In genomic region chr18:38241216-38241615, GRCh38 we compare ENCODE assay signal across 14 cellular contexts.
"Had no signal": no experiment of that assay in that cellular context is flagged by ENCODE, and none has a peak within 500 bp of the region (broad histone marks: within the 10 kb centered on the region; RNA-seq: fewer than 3 reads in every experiment).

No MANE protein-coding gene starts in this region.

- DNase-seq: activated CD4-positive, alpha-beta T cell treated with anti-CD3 and anti-CD28 coated beads, Interleukin-2, amount 50 U/mL, for 4 hours; activated gamma-delta T cell; activated T-cell treated with anti-CD3 and anti-CD28 coated beads, Interleukin-2, amount 50 U/mL, for 72 hours; central memory CD4-positive, alpha-beta T cell; dorsolateral prefrontal cortex; midbrain; occipital lobe; posterior cingulate gyrus; sigmoid colon; stimulated activated naive CD4-positive, alpha-beta T cell; thyroid gland had no signal

- H3K27ac ChIP-seq: dorsolateral prefrontal cortex, sigmoid colon, thyroid gland had no signal

- FAIRE-seq: colon, islet of Langerhans, TTC549 had no signal
